Comparison of ENCODE assay signal across 20 cellular contexts in genomic region chr5:79792518-79792917, GRCh38.
"Had no signal": no experiment of that assay in that cellular context is flagged by ENCODE, and none has a peak within 500 bp of the region (broad histone marks: within the 10 kb centered on the region; RNA-seq: fewer than 3 reads in every experiment).

No MANE protein-coding gene starts in this region.

- H3K27ac Mint-ChIP-seq: memory B cell; mesothelial cell of epicardium; natural killer cell; stimulated activated effector memory CD8-positive, alpha-beta T cell treated with anti-CD3 and anti-CD28 coated beads, Interleukin-12 subunit alpha, Interleukin-12 subunit beta, amount 100 ng/mL, for 72 hours had no signal

- H3K4me3 ChIP-seq: dorsolateral prefrontal cortex, lower lobe of right lung, right atrium auricular region, suprapubic skin, tibial artery, upper lobe of left lung, uterus had no signal

- H3K36me3 ChIP-seq: lower lobe of right lung, upper lobe of left lung, uterus had no signal

- H3K4me1 ChIP-seq: lower lobe of right lung, tibial artery, upper lobe of left lung, uterus had no signal

- H3K4me3 Mint-ChIP-seq: central memory CD8-positive, alpha-beta T cell; memory B cell; mesothelial cell of epicardium; natural killer cell; stimulated activated effector memory CD8-positive, alpha-beta T cell treated with anti-CD3 and anti-CD28 coated beads, Interleukin-12 subunit alpha, Interleukin-12 subunit beta, amount 100 ng/mL, for 72 hours had no signal

- H3K36me3 Mint-ChIP-seq: memory B cell; natural killer cell; stimulated activated effector memory CD8-positive, alpha-beta T cell treated with anti-CD3 and anti-CD28 coated beads, Interleukin-12 subunit alpha, Interleukin-12 subunit beta, amount 100 ng/mL, for 72 hours had no signal

- H3K27ac ChIP-seq: dorsolateral prefrontal cortex, lower lobe of right lung, suprapubic skin, tibial artery, upper lobe of left lung, uterus had no signal

- H3K9me3 Mint-ChIP-seq: central memory CD8-positive, alpha-beta T cell; memory B cell; mesothelial cell of epicardium; natural killer cell; stimulated activated effector memory CD8-positive, alpha-beta T cell treated with anti-CD3 and anti-CD28 coated beads, Interleukin-12 subunit alpha, Interleukin-12 subunit beta, amount 100 ng/mL, for 72 hours had no signal

- H3K4me1 Mint-ChIP-seq: central memory CD8-positive, alpha-beta T cell; memory B cell; natural killer cell; stimulated activated effector memory CD8-positive, alpha-beta T cell treated with anti-CD3 and anti-CD28 coated beads, Interleukin-12 subunit alpha, Interleukin-12 subunit beta, amount 100 ng/mL, for 72 hours had no signal

- ATAC-seq: left colon; lower lobe of right lung; natural killer cell; stimulated activated naive CD8-positive, alpha-beta T cell treated with anti-CD3 and anti-CD28 coated beads, Interleukin-15, Interleukin-2, amounts not matched to agents 100 U/mL and 50 U/mL, for 24 hours had no signal

- FAIRE-seq: keratinocyte had no signal

- H3K9me3 ChIP-seq: lower lobe of right lung, right atrium auricular region, suprapubic skin, tibial artery, upper lobe of left lung, uterus had no signal

- H3K27me3 ChIP-seq: dorsolateral prefrontal cortex, right atrium auricular region, suprapubic skin, tibial artery, upper lobe of left lung, uterus had no signal

- DNase-seq: cortex of kidney; dorsolateral prefrontal cortex; effector CD8-positive, alpha-beta T cell; foreskin melanocyte; left colon; lower lobe of right lung; natural killer cell; stimulated activated CD4-positive, alpha-beta T cell treated with anti-CD3 and anti-CD28 coated beads, Interleukin-4, amount 100 ng/mL, for 1 hour; stimulated activated CD8-positive, alpha-beta memory T cell treated with anti-CD3 and anti-CD28 coated beads, Interleukin-4, amount 100 ng/mL, for 48 hours; stimulated activated naive CD8-positive, alpha-beta T cell treated with anti-CD3 and anti-CD28 coated beads, Interleukin-15, Interleukin-2, amounts not matched to agents 100 U/mL and 50 U/mL, for 24 hours; tibial artery; upper lobe of left lung; uterus had no signal
